In genomic region chr1:227124461-227124860, GRCh38 we compare ENCODE assay signal across 17 cellular contexts.
"Had no signal": no experiment of that assay in that cellular context is flagged by ENCODE, and none has a peak within 500 bp of the region (broad histone marks: within the 10 kb centered on the region; RNA-seq: fewer than 3 reads in every experiment).

No MANE protein-coding gene starts in this region.

- H3K36me3 ChIP-seq: pancreas, thyroid gland had no signal

- H3K4me3 ChIP-seq: pancreas, thyroid gland had no signal

- ATAC-seq: esophagus mucosa; left lobe of liver; naive thymus-derived CD4-positive, alpha-beta T cell; pancreas; stimulated activated effector memory CD8-positive, alpha-beta T cell treated with anti-CD3 and anti-CD28 coated beads, Interleukin-12 subunit alpha, Interleukin-12 subunit beta, amount 100 ng/mL, for 72 hours; T-helper 17 cell had no signal

- H3K27me3 ChIP-seq: pancreas, thyroid gland had no signal

- DNase-seq: activated CD4-positive, alpha-beta T cell treated with anti-CD3 and anti-CD28 coated beads, Interleukin-2, amount 10 ng/mL, durations not matched to agents 7 days and 5 days; activated CD4-positive, CD25-positive, alpha-beta regulatory T cell; activated CD8-positive, alpha-beta memory T cell treated with anti-CD3 and anti-CD28 coated beads, Interleukin-2, amount 50 U/mL, for 48 hours; activated naive CD8-positive, alpha-beta T cell treated with anti-CD3 and anti-CD28 coated beads, Interleukin-2, amount 10 ng/mL, durations not matched to agents 7 days and 5 days; anterior cingulate cortex; islet precursor cell; naive thymus-derived CD4-positive, alpha-beta T cell; pancreas; stimulated activated CD4-positive, alpha-beta T cell treated with anti-CD3 and anti-CD28 coated beads, Interleukin-12 subunit alpha, Interleukin-12 subunit beta, amount 100 ng/mL, for 4 hours; stimulated activated CD4-positive, alpha-beta T cell treated with anti-CD3 and anti-CD28 coated beads, Interleukin-2, amount 100 ng/mL, for 24 hours; T-helper 17 cell; thyroid gland had no signal

- H3K4me1 ChIP-seq: thyroid gland had no signal

- FAIRE-seq: endometrium, pancreas, urothelium cell line had no signal

- H3K27ac ChIP-seq: pancreas, thyroid gland had no signal
